ENCODE assay signal across 7 cellular contexts in the genomic region with DNA sequence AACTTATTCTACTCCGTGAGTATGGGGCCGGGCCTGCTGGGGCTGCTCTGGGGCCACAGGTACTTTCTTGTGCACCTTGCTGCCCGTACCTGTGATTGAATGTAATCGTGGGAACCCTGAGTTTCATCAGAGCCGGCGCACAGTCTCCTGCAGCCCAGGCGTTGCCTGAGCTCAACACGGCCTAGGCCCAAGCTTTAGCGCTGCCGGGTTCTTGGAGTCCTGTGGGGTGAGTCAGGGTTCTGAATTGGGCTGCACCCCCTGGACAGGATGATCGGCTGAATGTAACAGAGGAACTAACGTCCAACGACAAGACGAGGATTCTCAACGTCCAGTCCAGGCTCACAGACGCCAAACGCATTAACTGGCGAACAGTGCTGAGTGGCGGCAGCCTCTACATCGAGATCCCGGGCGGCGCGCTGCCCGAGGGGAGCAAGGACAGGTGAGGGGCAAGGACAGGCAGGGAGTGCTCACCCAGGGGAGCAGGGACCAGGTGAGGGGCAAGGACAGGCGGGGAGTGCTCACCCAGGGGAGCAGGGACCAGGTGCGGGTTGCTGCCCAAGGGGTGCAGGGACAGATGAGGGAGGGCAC. TPM values are rescaled to one million over a fixed set of nuclear protein-coding genes. Genes with fewer than 3 reads are reported as not detected.
DNase-seq lines count a peak whose midpoint lies in the region; ATAC-seq, FAIRE-seq and TF ChIP-seq lines count a peak whose summit lies in the region.

No MANE protein-coding gene starts in this region.

- no peak overlapping the region for H3K14ac ChIP-seq in H1 (ENCODE audit: insufficient read length)

- H2BK120ac ChIP-seq in H1 (replicated peaks; ENCODE audit: low read depth, low read length) = no peak overlapping the region

- no peak overlapping the region for H3K56ac ChIP-seq in H1 (replicated peaks; ENCODE audit: insufficient read length, low read depth, low read length)

- H3K23ac ChIP-seq in H1 (ENCODE audit: insufficient read length) = no peak overlapping the region

- H3K9ac ChIP-seq in SK-N-MC (ENCODE audit: insufficient read length) = peak overlapping the region; percentile 93
- H3K9ac ChIP-seq in H1 (replicated peaks in 1 of 4; ENCODE audit: extremely low read depth in 1 of 4, low read depth in 3 of 4, low read length in 3 of 4) = peak overlapping the region in 3 of 4 experiments; percentile 17 to 70 (median 62); a peak in 5 of 7 replicates

- ATAC-seq in GM19035 (IDR thresholded peaks at IDR 0.05; ENCODE audit: unreplicated experiment) = no peak
- no peak for ATAC-seq in GM21447 (IDR thresholded peaks at IDR 0.05; ENCODE audit: unreplicated experiment)

- no peaks in the 10 kb centered on the region for H3K9me3 Mint-ChIP-seq in neural crest cell

- FAIRE-seq in H1 (lab: Jason Lieb, UNC) = no peak

- peaks cover 10% of the 10 kb centered on the region for H3K27me3 Mint-ChIP-seq in neural crest cell (ENCODE audit: low read depth)

- no peak overlapping the region for H2BK20ac ChIP-seq in H1 (ENCODE audit: low read length)

- H3K4me1 ChIP-seq in H1 (replicated peaks in 1 of 4; ENCODE audit: control insufficient read depth in 3 of 4, insufficient read depth in 4 of 4, low read length in 3 of 4) = peaks cover 0 to 17% (median 7%) of the 10 kb centered on the region in 4 experiments; a peak in 5 of 7 replicates

- peak overlapping the region; percentile 93 for H3K4me3 Mint-ChIP-seq in neural crest cell

- peaks cover 22 to 30% of the 10 kb centered on the region in 2 experiments for H4K20me1 ChIP-seq in H1 (replicated peaks in 1 of 2; ENCODE audit: control insufficient read depth in 1 of 2, insufficient read depth in 2 of 2, low read length in 2 of 2)

- no peak overlapping the region for H2AFZ ChIP-seq in H1 (ENCODE audit: low read length)

- DNase-seq in H7 (peak; percentile 61), SK-N-MC (ENCODE audit: low read depth, low spot score) (no peak), H1 (ENCODE audit: low read depth in 1 of 2, low spot score in 2 of 2) (no peak), neural crest cell (ENCODE audit: low read depth, low spot score) (no peak), NCI-H2029 treated with DMSO at 0.1 percent for 48 hours (lab: John Stamatoyannopoulos, UW) (no peak)

- H3K4me2 ChIP-seq in H1 (ENCODE audit: insufficient read depth in 1 of 2, low read depth in 2 of 2, low read length in 2 of 2) = peak overlapping the region; percentile 65 to 73

- no peak overlapping the region for H4K91ac ChIP-seq in H1 (replicated peaks; ENCODE audit: insufficient read length, low read length)

- POLR2A ChIA-PET in H1 (lab: Charles Lee; ENCODE audit: partially characterized antibody) = interaction anchor here (0.6 to 23.4 kb wide), 21 partner anchors 8 to 207 kb away, joined by 3 to 330 read pairs (median 6); a partner anchor contains a TSS

- H3K4me3 ChIP-seq in H7 (ENCODE audit: insufficient read depth, low read depth, low read length) (peak overlapping the region; percentile 100), SK-N-MC (peak overlapping the region; percentile 96), H1 (ENCODE audit: extremely low read depth in 1 of 4, insufficient read depth in 2 of 4, low read depth in 3 of 4, low read length in 4 of 4) (peak overlapping the region; percentile 87 to 100 (median 94))

- TF ChIP-seq CTCF in H1 (IDR thresholded peaks at IDR 0.05; ENCODE audit: control extremely low read depth in 1 of 3, insufficient read depth in 1 of 3, low read depth in 1 of 3, low read length in 3 of 3) (no peak), neural crest cell (conservative IDR thresholded peaks at IDR 0.05) (no peak)

- H3K36me3 ChIP-seq in H7 (replicated peaks; ENCODE audit: control insufficient read depth, insufficient read depth, low read length) (peaks cover 9% of the 10 kb centered on the region), SK-N-MC (ENCODE audit: insufficient read depth, low read length) (peaks cover 36% of the 10 kb centered on the region), H1 (ENCODE audit: control insufficient read depth in 2 of 4, insufficient read depth in 4 of 4, low read length in 3 of 4) (peaks cover 3 to 23% (median 9%) of the 10 kb centered on the region in 4 experiments; a peak in 5 of 8 replicates)

- TF ChIP-seq POLR2A in H1 (IDR thresholded peaks at IDR 0.05; ENCODE audit: control extremely low read depth in 1 of 2, low read depth in 2 of 2, low read length in 2 of 2) = no peak

- H2BK15ac ChIP-seq in H1 (ENCODE audit: low read length) = no peak overlapping the region

- no peak overlapping the region for H4K5ac ChIP-seq in H1 (ENCODE audit: insufficient read length, low read depth, low read length)

- peaks cover 5% of the 10 kb centered on the region; the same call in 1 of the 2 replicates for H3K23me2 ChIP-seq in H1 (ENCODE audit: low read depth, low read length)

- no peak overlapping the region for H2AK5ac ChIP-seq in H1 (ENCODE audit: low read depth, low read length)

- peaks cover 12% of the 10 kb centered on the region for H3K36me3 Mint-ChIP-seq in neural crest cell (ENCODE audit: low read depth)

- no peak overlapping the region; the same call in 1 of the 2 replicates for H3K18ac ChIP-seq in H1 (ENCODE audit: extremely low read depth, low read length)

- H3K79me2 ChIP-seq in H1 (ENCODE audit: control insufficient read depth in 1 of 2, insufficient read depth in 2 of 2, low read length in 2 of 2) = peaks cover 20 to 40% of the 10 kb centered on the region in 2 experiments; a peak in 3 of 4 replicates

- H3K79me1 ChIP-seq in H1 (ENCODE audit: low read depth, low read length) = peaks cover 3% of the 10 kb centered on the region; the same call in 1 of the 2 replicates

- no peak overlapping the region for H2BK12ac ChIP-seq in H1 (ENCODE audit: low read depth, low read length)

- H4K8ac ChIP-seq in H1 (ENCODE audit: extremely low read depth, insufficient read depth, low read length) = no peak overlapping the region; the same call in none of the 2 replicates

- peaks cover 30% of the 10 kb centered on the region for H3K4me1 Mint-ChIP-seq in neural crest cell

- H3K27ac Mint-ChIP-seq in neural crest cell (ENCODE audit: unreplicated experiment) = peak overlapping the region; percentile 63

- H3K27me3 ChIP-seq in H7 (ENCODE audit: control insufficient read depth, insufficient read depth, low read length) = no peaks in the 10 kb centered on the region
- no peaks in the 10 kb centered on the region for H3K27me3 ChIP-seq in H1 (replicated peaks in 1 of 4; ENCODE audit: control insufficient read depth in 3 of 4, extremely low read depth in 1 of 4, insufficient read depth in 3 of 4, low read length in 3 of 4)

- CTCF ChIA-PET in H1 (lab: Charles Lee; ENCODE audit: partially characterized antibody) = interaction anchor here (0.6 to 5.3 kb wide), 7 partner anchors 9 to 301 kb away, joined by 3 to 46 read pairs (median 5); a partner anchor contains a TSS

- no peak for TF ChIP-seq EP300 in H1 (IDR thresholded peaks at IDR 0.05; ENCODE audit: borderline replicate concordance in 1 of 2, low read depth in 2 of 2, low read length in 2 of 2)

- peak overlapping the region; percentile 41; the same call in 1 of the 2 replicates for H2BK5ac ChIP-seq in H1 (ENCODE audit: low read depth, low read length)

- TF ChIP-seq RAD21 in H1 (IDR thresholded peaks at IDR 0.05 in 1 of 2, conservative IDR thresholded peaks at IDR 0.05 in 1 of 2; ENCODE audit: low read depth in 2 of 2, low read length in 2 of 2) = no peak

- H3K4ac ChIP-seq in H1 (replicated peaks; ENCODE audit: insufficient read length, low read depth, low read length) = no peak overlapping the region

- H3K27ac ChIP-seq in SK-N-MC = peak overlapping the region; percentile 81; the same call in 1 of the 2 replicates
- no peak overlapping the region for H3K27ac ChIP-seq in H1 (ENCODE audit: low read depth, low read length)

- no peaks in the 10 kb centered on the region for H3K9me3 ChIP-seq in SK-N-MC (ENCODE audit: low read depth, low read length)
- H3K9me3 ChIP-seq in H1 (ENCODE audit: insufficient read depth in 2 of 2, low read depth in 1 of 2, low read length in 1 of 2) = no peaks in the 10 kb centered on the region

- 79% methylated on average over 27 of the region's 27 CpGs; no CpG with 5 or more reads in 1 of the 2 experiments for WGBS in H1 (ENCODE audit: extremely low coverage in 1 of 2, insufficient coverage in 1 of 2, insufficient read length in 1 of 2, insufficient replicate concordance in 2 of 2, low coverage in 1 of 2, low lambda C conversion rate in 2 of 2, missing lambda C conversion rate in 1 of 2), 2 experiments

RNA-seq across cellular contexts. Expression of a gene that starts 10.4 kb away (rescaled TPM):
- total RNA-seq in H7 (2014; rRNA removed; shearing (Covaris generic)) = not detected in 2 replicates
- total RNA-seq in H1 (2021; fragmentation: NEBNext Ultra II Directional; extraction: Animal tissue kit (Norgen Biotek cat#: 25700)) = not detected in 2 replicates
- not detected in 2 replicates for polyA plus RNA-seq in H1 (2011; rRNA removed)
- polyA plus RNA-seq in H1 (2011; cell fraction: cytosol; rRNA removed) = not detected
- not detected for polyA plus RNA-seq in H1 (2011; cell fraction: nucleus; rRNA removed)
- polyA plus RNA-seq in H1 (2012, experiment 1 of 2) = 0.06 to 0.11 TPM in 2 of 4 replicates, not detected in the others
- not detected for polyA plus RNA-seq in H1 (2012, experiment 2 of 2)
- not detected for polyA plus RNA-seq in H1 (2013, experiment 1 of 2)
- not detected for polyA plus RNA-seq in H1 (2013, experiment 2 of 2)
- not detected in 2 replicates for polyA minus RNA-seq in H1 (2011; rRNA and poly(A)+ RNA removed)
- polyA minus RNA-seq in H1 (2011; cell fraction: cytosol; rRNA and poly(A)+ RNA removed) = not detected
- not detected for polyA minus RNA-seq in H1 (2011; cell fraction: nucleus; rRNA and poly(A)+ RNA removed)
- total RNA-seq in neural crest cell = not detected in 2 replicates

RNA-seq across cellular contexts. Expression of a gene that starts 15.4 kb away (rescaled TPM):
- total RNA-seq in H7 (2014; rRNA removed; shearing (Covaris generic)) = not detected in 2 replicates
- 0.56 and 1.7 TPM in 2 replicates for total RNA-seq in H1 (2021; fragmentation: NEBNext Ultra II Directional; extraction: Animal tissue kit (Norgen Biotek cat#: 25700))
- polyA plus RNA-seq in H1 (2011; rRNA removed) = 0.24 and 0.53 TPM in 2 replicates
- 0.41 TPM for polyA plus RNA-seq in H1 (2011; cell fraction: cytosol; rRNA removed)
- 0.10 TPM for polyA plus RNA-seq in H1 (2011; cell fraction: nucleus; rRNA removed)
- 0.40 to 2.0 TPM (median 1.1 TPM) in 3 of 4 replicates, not detected in the other for polyA plus RNA-seq in H1 (2012, experiment 1 of 2)
- not detected for polyA plus RNA-seq in H1 (2012, experiment 2 of 2)
- polyA plus RNA-seq in H1 (2013, experiment 1 of 2) = 0.83 TPM
- 0.96 TPM for polyA plus RNA-seq in H1 (2013, experiment 2 of 2)
- not detected in 2 replicates for polyA minus RNA-seq in H1 (2011; rRNA and poly(A)+ RNA removed)
- polyA minus RNA-seq in H1 (2011; cell fraction: cytosol; rRNA and poly(A)+ RNA removed) = not detected
- polyA minus RNA-seq in H1 (2011; cell fraction: nucleus; rRNA and poly(A)+ RNA removed) = not detected
- total RNA-seq in neural crest cell = 0.40 and 0.71 TPM in 2 replicates

RNA-seq across cellular contexts. Expression of a gene that starts 22.5 kb away (rescaled TPM):
- 10.5 and 12.8 TPM in 2 replicates for total RNA-seq in H7 (2014; rRNA removed; shearing (Covaris generic))
- 13.0 and 15.4 TPM in 2 replicates for total RNA-seq in H1 (2021; fragmentation: NEBNext Ultra II Directional; extraction: Animal tissue kit (Norgen Biotek cat#: 25700))
- 10.5 and 19.3 TPM in 2 replicates for polyA plus RNA-seq in H1 (2011; rRNA removed)
- 10.1 TPM for polyA plus RNA-seq in H1 (2011; cell fraction: cytosol; rRNA removed)
- polyA plus RNA-seq in H1 (2011; cell fraction: nucleus; rRNA removed) = 104 TPM
- polyA plus RNA-seq in H1 (2012, experiment 1 of 2) = 12.7 to 23.7 TPM (median 18.4 TPM) in 4 replicates
- polyA plus RNA-seq in H1 (2012, experiment 2 of 2) = 9.0 TPM
- 6.7 TPM for polyA plus RNA-seq in H1 (2013, experiment 1 of 2)
- polyA plus RNA-seq in H1 (2013, experiment 2 of 2) = 5.6 TPM
- 0.46 and 0.63 TPM in 2 replicates for polyA minus RNA-seq in H1 (2011; rRNA and poly(A)+ RNA removed)
- 3.1 TPM for polyA minus RNA-seq in H1 (2011; cell fraction: cytosol; rRNA and poly(A)+ RNA removed)
- 13.1 TPM for polyA minus RNA-seq in H1 (2011; cell fraction: nucleus; rRNA and poly(A)+ RNA removed)
- 71.6 and 79.1 TPM in 2 replicates for total RNA-seq in neural crest cell

RNA-seq across cellular contexts. Expression of a gene that starts 35.0 kb away (rescaled TPM):
- 107 and 115 TPM in 2 replicates for total RNA-seq in H7 (2014; rRNA removed; shearing (Covaris generic))
- total RNA-seq in H1 (2021; fragmentation: NEBNext Ultra II Directional; extraction: Animal tissue kit (Norgen Biotek cat#: 25700)) = 142 and 146 TPM in 2 replicates
- polyA plus RNA-seq in H1 (2011; rRNA removed) = 15.3 and 31.2 TPM in 2 replicates
- 22.1 TPM for polyA plus RNA-seq in H1 (2011; cell fraction: cytosol; rRNA removed)
- 171 TPM for polyA plus RNA-seq in H1 (2011; cell fraction: nucleus; rRNA removed)
- 97.0 to 157 TPM (median 147 TPM) in 4 replicates for polyA plus RNA-seq in H1 (2012, experiment 1 of 2)
- polyA plus RNA-seq in H1 (2012, experiment 2 of 2) = 117 TPM
- 109 TPM for polyA plus RNA-seq in H1 (2013, experiment 1 of 2)
- 101 TPM for polyA plus RNA-seq in H1 (2013, experiment 2 of 2)
- polyA minus RNA-seq in H1 (2011; rRNA and poly(A)+ RNA removed) = 18.4 and 22.8 TPM in 2 replicates
- polyA minus RNA-seq in H1 (2011; cell fraction: cytosol; rRNA and poly(A)+ RNA removed) = 64.4 TPM
- polyA minus RNA-seq in H1 (2011; cell fraction: nucleus; rRNA and poly(A)+ RNA removed) = 112 TPM
- total RNA-seq in neural crest cell = 186 and 189 TPM in 2 replicates

RNA-seq across cellular contexts. Expression of a gene that starts 35.5 kb away (rescaled TPM):
- 269 and 295 TPM in 2 replicates for total RNA-seq in H7 (2014; rRNA removed; shearing (Covaris generic))
- total RNA-seq in H1 (2021; fragmentation: NEBNext Ultra II Directional; extraction: Animal tissue kit (Norgen Biotek cat#: 25700)) = 135 TPM in 2 replicates
- 187 and 235 TPM in 2 replicates for polyA plus RNA-seq in H1 (2011; rRNA removed)
- polyA plus RNA-seq in H1 (2011; cell fraction: cytosol; rRNA removed) = 217 TPM
- polyA plus RNA-seq in H1 (2011; cell fraction: nucleus; rRNA removed) = 175 TPM
- polyA plus RNA-seq in H1 (2012, experiment 1 of 2) = 118 to 165 TPM (median 146 TPM) in 4 replicates
- 185 TPM for polyA plus RNA-seq in H1 (2012, experiment 2 of 2)
- polyA plus RNA-seq in H1 (2013, experiment 1 of 2) = 108 TPM
- polyA plus RNA-seq in H1 (2013, experiment 2 of 2) = 117 TPM
- polyA minus RNA-seq in H1 (2011; rRNA and poly(A)+ RNA removed) = 29.0 and 35.2 TPM in 2 replicates
- 43.3 TPM for polyA minus RNA-seq in H1 (2011; cell fraction: cytosol; rRNA and poly(A)+ RNA removed)
- polyA minus RNA-seq in H1 (2011; cell fraction: nucleus; rRNA and poly(A)+ RNA removed) = 40.6 TPM
- total RNA-seq in neural crest cell = 132 and 137 TPM in 2 replicates
